ENCODE assay signal across 27 cellular contexts in genomic region chr7:34013421-34013820, GRCh38.
"Had no signal": no experiment of that assay in that cellular context is flagged by ENCODE, and none has a peak within 500 bp of the region (broad histone marks: within the 10 kb centered on the region; RNA-seq: fewer than 3 reads in every experiment).

No MANE protein-coding gene starts in this region.

- H3K4me1 ChIP-seq: left lung, lower lobe of right lung, parathyroid adenoma, right atrium auricular region, right lobe of liver, thyroid gland, upper lobe of right lung had no signal

- H3K4me1 Mint-ChIP-seq: immature natural killer cell; naive thymus-derived CD8-positive, alpha-beta T cell; neural crest cell; stimulated activated memory B cell treated with anti-CD40 and anti-IgM and Interleukin-4, amounts not matched to agents 10 μg/mL and 1 μg/mL and 100 μg/mL, for 72 hours; stimulated activated naive CD8-positive, alpha-beta T cell treated with anti-CD3 and anti-CD28 coated beads, Interleukin-15, amount 100 ng/mL, for 72 hours had no signal

- H3K4me2 ChIP-seq: smooth muscle cell had no signal

- H3K79me2 ChIP-seq: parathyroid adenoma had no signal

- H3K27me3 ChIP-seq: left lung, right atrium auricular region, thyroid gland, upper lobe of right lung had no signal

- H3K36me3 ChIP-seq: left lung, lower lobe of right lung, right atrium auricular region, right lobe of liver, thyroid gland, upper lobe of right lung had no signal

- ATAC-seq: left colon; left lung; lower lobe of right lung; naive thymus-derived CD8-positive, alpha-beta T cell; right lobe of liver; stimulated activated memory B cell treated with anti-CD40 and anti-IgM and Interleukin-4, amounts not matched to agents 10 μg/mL and 1 μg/mL and 100 μg/mL, for 72 hours; stimulated activated naive CD8-positive, alpha-beta T cell treated with anti-CD3 and anti-CD28 coated beads, Interleukin-15, amount 100 ng/mL, for 72 hours; upper lobe of right lung had no signal

- H3K9ac ChIP-seq: parathyroid adenoma had no signal

- H3K9me3 Mint-ChIP-seq: nephron; neural crest cell; stimulated activated memory B cell treated with anti-CD40 and anti-IgM and Interleukin-4, amounts not matched to agents 10 μg/mL and 1 μg/mL and 100 μg/mL, for 72 hours; stimulated activated naive CD8-positive, alpha-beta T cell treated with anti-CD3 and anti-CD28 coated beads, Interleukin-15, amount 100 ng/mL, for 72 hours had no signal

- H3K27ac ChIP-seq: left lung, lower lobe of right lung, parathyroid adenoma, right atrium auricular region, right lobe of liver, thyroid gland, upper lobe of right lung had no signal

- H3K9me3 ChIP-seq: left lung, lower lobe of right lung, right atrium auricular region, right lobe of liver, thyroid gland, upper lobe of right lung had no signal

- H2AFZ ChIP-seq: parathyroid adenoma had no signal

- H3K36me3 Mint-ChIP-seq: immature natural killer cell; naive thymus-derived CD8-positive, alpha-beta T cell; stimulated activated memory B cell treated with anti-CD40 and anti-IgM and Interleukin-4, amounts not matched to agents 10 μg/mL and 1 μg/mL and 100 μg/mL, for 72 hours had no signal

- H3K4me3 ChIP-seq: left lung, lower lobe of right lung, right atrium auricular region, right lobe of liver, smooth muscle cell, thyroid gland, upper lobe of right lung had no signal

- H3K4me3 Mint-ChIP-seq: immature natural killer cell; naive thymus-derived CD8-positive, alpha-beta T cell; nephron; neural crest cell; stimulated activated memory B cell treated with anti-CD40 and anti-IgM and Interleukin-4, amounts not matched to agents 10 μg/mL and 1 μg/mL and 100 μg/mL, for 72 hours; stimulated activated naive CD8-positive, alpha-beta T cell treated with anti-CD3 and anti-CD28 coated beads, Interleukin-15, amount 100 ng/mL, for 72 hours had no signal

- DNase-seq: hypothalamus; immature natural killer cell; kidney; left colon; left lung; lower lobe of right lung; mammary epithelial cell; mesenchymal stem cell; naive thymus-derived CD8-positive, alpha-beta T cell; nucleus accumbens; right lobe of liver; stimulated activated CD4-positive, alpha-beta T cell treated with anti-CD3 and anti-CD28 coated beads, Interleukin-1b, Interleukin-23, amount 100 ng/mL, for 48 hours; stimulated activated CD4-positive, alpha-beta T cell treated with anti-CD3 and anti-CD28 coated beads, Interleukin-2, amount 100 ng/mL, for 48 hours; stimulated activated CD4-positive, alpha-beta T cell treated with anti-CD3 and anti-CD28 coated beads, Interleukin-4, amount 100 ng/mL, for 4 hours; stimulated activated CD8-positive, alpha-beta memory T cell treated with anti-CD3 and anti-CD28 coated beads, Interleukin-4, amount 100 ng/mL, for 48 hours; stimulated activated naive CD4-positive, alpha-beta T cell treated with Interleukin-2 at 50 U/mL for 16 hours; stimulated activated naive CD8-positive, alpha-beta T cell treated with anti-CD3 and anti-CD28 coated beads, Interleukin-15, amount 100 ng/mL, for 72 hours; substantia nigra; thyroid gland; trophoblast cell; upper lobe of right lung had no signal

- H3K27me3 Mint-ChIP-seq: stimulated activated memory B cell treated with anti-CD40 and anti-IgM and Interleukin-4, amounts not matched to agents 10 μg/mL and 1 μg/mL and 100 μg/mL, for 72 hours had no signal

- H3K27ac Mint-ChIP-seq: immature natural killer cell; naive thymus-derived CD8-positive, alpha-beta T cell; nephron; stimulated activated memory B cell treated with anti-CD40 and anti-IgM and Interleukin-4, amounts not matched to agents 10 μg/mL and 1 μg/mL and 100 μg/mL, for 72 hours; stimulated activated naive CD8-positive, alpha-beta T cell treated with anti-CD3 and anti-CD28 coated beads, Interleukin-15, amount 100 ng/mL, for 72 hours had no signal
